In genomic region chr1:92434572-92434971, GRCh38 we compare ENCODE assay signal across 4 cellular contexts. TPM values are rescaled to one million over a fixed set of nuclear protein-coding genes. Genes with fewer than 3 reads are reported as not detected.
"Had no signal": no experiment of that assay in that cellular context is flagged by ENCODE, and none has a peak within 500 bp of the region (broad histone marks: within the 10 kb centered on the region; RNA-seq: fewer than 3 reads in every experiment).

No MANE protein-coding gene starts in this region.

RNA-seq across cellular contexts. Expression of gene GFI1, which starts 52.2 kb away (rescaled TPM):
- total RNA-seq: ascending aorta, cerebellum, chondrocyte had no signal
- polyA plus RNA-seq: cardiac muscle cell had no signal
